ENCODE assay signal across 9 cellular contexts in genomic region chr11:46846510-46846830, GRCh38. TPM values are rescaled to one million over a fixed set of nuclear protein-coding genes. Genes with fewer than 3 reads are reported as not detected.
DNase-seq lines count a peak whose midpoint lies in the region; FAIRE-seq and TF ChIP-seq lines count a peak whose summit lies in the region.
"Had no signal": no experiment of that assay in that cellular context is flagged by ENCODE, and none has a peak within 500 bp of the region (broad histone marks: within the 10 kb centered on the region; RNA-seq: fewer than 3 reads in every experiment).

No MANE protein-coding gene starts in this region.

- H3K36me3 Mint-ChIP-seq in activated CD4-positive, alpha-beta T cell treated with anti-CD3 and anti-CD28 coated beads, Interleukin-2, amount 10 ng/mL, durations not matched to agents 7 days and 5 days (ENCODE audit: low read depth) = peaks cover 11% of the 10 kb centered on the region

- no peaks in the 10 kb centered on the region for H3K36me3 ChIP-seq in MM.1S (replicated peaks; ENCODE audit: insufficient read depth, low read length)
- H3K36me3 ChIP-seq in rectal smooth muscle tissue (ENCODE audit: control insufficient read depth, insufficient read depth, low read length) = no peaks in the 10 kb centered on the region
- peaks cover 0 to under 1% of the 10 kb centered on the region in 2 donors for H3K36me3 ChIP-seq in small intestine (ENCODE audit: control insufficient read depth in 2 of 2, insufficient read depth in 2 of 2, low read length in 2 of 2)

- no peaks in the 10 kb centered on the region for H3K9me2 ChIP-seq in MM.1S (replicated peaks; ENCODE audit: insufficient read depth, low read length)

- peak overlapping the region; percentile 90 for H3K4me3 Mint-ChIP-seq in activated CD4-positive, alpha-beta T cell treated with anti-CD3 and anti-CD28 coated beads, Interleukin-2, amount 10 ng/mL, durations not matched to agents 7 days and 5 days

- no peaks in the 10 kb centered on the region for H4K20me1 ChIP-seq in MM.1S (ENCODE audit: insufficient read depth, low read length)

- peak overlapping the region; percentile 98 for H3K27ac Mint-ChIP-seq in activated CD4-positive, alpha-beta T cell treated with anti-CD3 and anti-CD28 coated beads, Interleukin-2, amount 10 ng/mL, durations not matched to agents 7 days and 5 days

- H3K4me1 ChIP-seq in MM.1S (ENCODE audit: low read length) = peaks cover 5% of the 10 kb centered on the region
- peaks cover 6% of the 10 kb centered on the region for H3K4me1 ChIP-seq in rectal smooth muscle tissue (ENCODE audit: control insufficient read depth, insufficient read depth, low read length)
- H3K4me1 ChIP-seq in small intestine (ENCODE audit: control insufficient read depth in 2 of 2, insufficient read depth in 1 of 2, low read depth in 1 of 2, low read length in 1 of 2) = peaks cover 0 to 2% of the 10 kb centered on the region in 2 donors

- H3K9ac ChIP-seq in MM.1S (ENCODE audit: low read length) (peak overlapping the region; percentile 75; the same call in 1 of the 2 replicates), rectal smooth muscle tissue (ENCODE audit: low read length) (no peak overlapping the region)

- no peaks in the 10 kb centered on the region for H3K9me3 Mint-ChIP-seq in activated CD4-positive, alpha-beta T cell treated with anti-CD3 and anti-CD28 coated beads, Interleukin-2, amount 10 ng/mL, durations not matched to agents 7 days and 5 days

- no peaks in the 10 kb centered on the region for H3K27me3 Mint-ChIP-seq in activated CD4-positive, alpha-beta T cell treated with anti-CD3 and anti-CD28 coated beads, Interleukin-2, amount 10 ng/mL, durations not matched to agents 7 days and 5 days

- POLR2A ChIA-PET in activated CD4-positive, alpha-beta T cell treated with anti-CD3 and anti-CD28 coated beads, Interleukin-2, amount 10 ng/mL, durations not matched to agents 7 days and 5 days (lab: Charles Lee) = no interaction called here
- POLR2A ChIA-PET in GM10248 (lab: Yijun Ruan, JAX) = no interaction called here

- H3K27me3 ChIP-seq in MM.1S (replicated peaks; ENCODE audit: insufficient read depth, low read length) = no peaks in the 10 kb centered on the region
- no peaks in the 10 kb centered on the region for H3K27me3 ChIP-seq in rectal smooth muscle tissue (ENCODE audit: control insufficient read depth, insufficient read depth, low read length)
- no peaks in the 10 kb centered on the region for H3K27me3 ChIP-seq in small intestine (ENCODE audit: control insufficient read depth in 2 of 2, insufficient read depth in 2 of 2, low read length in 2 of 2)

- CTCF ChIA-PET in activated CD4-positive, alpha-beta T cell treated with anti-CD3 and anti-CD28 coated beads, Interleukin-2, amount 10 ng/mL, durations not matched to agents 7 days and 5 days (lab: Charles Lee) = interaction anchor here (0.5 to 1.4 kb wide), 3 partner anchors 10 to 670 kb away, joined by 3 to 5 read pairs (median 3); no protein-coding TSS in a partner anchor
- CTCF ChIA-PET in GM10248 (lab: Yijun Ruan, JAX) = interaction anchor here (1.3 kb wide), 1 partner anchor 20 kb away, joined by 3 read pairs; no protein-coding TSS in a partner anchor

- H3K4me1 Mint-ChIP-seq in activated CD4-positive, alpha-beta T cell treated with anti-CD3 and anti-CD28 coated beads, Interleukin-2, amount 10 ng/mL, durations not matched to agents 7 days and 5 days = peaks cover 41% of the 10 kb centered on the region

- DNase-seq in activated CD4-positive, alpha-beta T cell treated with anti-CD3 and anti-CD28 coated beads, Interleukin-2, amount 10 ng/mL, durations not matched to agents 7 days and 5 days = no peak
- no peak for DNase-seq in activated CD4-positive, alpha-beta T cell treated with anti-CD3 and anti-CD28 coated beads, Interleukin-2, amount 50 U/mL, for 48 hours
- DNase-seq in MM.1S (no peak), epithelial cell of esophagus (ENCODE audit: low read depth) (no peak), small intestine (no peak), GM10266 (ENCODE audit: extremely low spot score) (no peak), GM10248 (ENCODE audit: extremely low spot score) (no peak)

- TF ChIP-seq CTCF in MM.1S (IDR thresholded peaks at IDR 0.05; ENCODE audit: low read length) (no peak), epithelial cell of esophagus (IDR thresholded peaks at IDR 0.05; ENCODE audit: insufficient read depth, low read depth, low read length, missing control alignments) (no peak), GM10266 (IDR thresholded peaks at IDR 0.05; ENCODE audit: control insufficient read depth, insufficient read depth, low read depth, missing control alignments) (no peak), GM10248 (IDR thresholded peaks at IDR 0.05; ENCODE audit: control extremely low read depth, extremely low read depth, low read depth, missing control alignments) (no peak)

- peaks cover 43% of the 10 kb centered on the region for H3K79me2 ChIP-seq in MM.1S (ENCODE audit: low read length)

- FAIRE-seq in small intestine (lab: Jason Lieb, UNC) = no peak
- FAIRE-seq: endometrium had no signal

- peaks cover 5% of the 10 kb centered on the region; the same call in 1 of the 2 replicates for H3F3A ChIP-seq in MM.1S (ENCODE audit: insufficient read depth, low read length)

- peak overlapping the region; percentile 83 for H2AFZ ChIP-seq in MM.1S (ENCODE audit: low read length)

- no peak overlapping the region for H3K27ac ChIP-seq in MM.1S (ENCODE audit: low read length)
- no peak overlapping the region for H3K27ac ChIP-seq in rectal smooth muscle tissue (ENCODE audit: low read depth, low read length)
- no peak overlapping the region for H3K27ac ChIP-seq in small intestine (ENCODE audit: low read depth in 1 of 2, low read length in 1 of 2)

- no peaks in the 10 kb centered on the region for H3K9me3 ChIP-seq in MM.1S (replicated peaks; ENCODE audit: insufficient read depth, low read length)
- no peaks in the 10 kb centered on the region for H3K9me3 ChIP-seq in small intestine (ENCODE audit: control insufficient read depth, low read depth)

- H3K4me2 ChIP-seq in MM.1S (ENCODE audit: low read depth, low read length) = peak overlapping the region; percentile 73

- peak overlapping the region; percentile 74 for H3K4me3 ChIP-seq in MM.1S (ENCODE audit: low read length)
- H3K4me3 ChIP-seq in epithelial cell of esophagus (ENCODE audit: low read length) = peak overlapping the region; percentile 83
- peak overlapping the region; percentile 88 for H3K4me3 ChIP-seq in rectal smooth muscle tissue (ENCODE audit: low read length)
- H3K4me3 ChIP-seq in small intestine (ENCODE audit: low read depth in 1 of 2, low read length in 2 of 2) = peak overlapping the region in 1 of 2 donors; percentile 91

- WGBS in small intestine, 3 donors = 3 to 5% (median 5%) methylated on average over 6 of the region's 6 CpGs

RNA-seq across cellular contexts. Expression of gene CKAP5, which starts 0.4 kb away (rescaled TPM):
- total RNA-seq in activated CD4-positive, alpha-beta T cell treated with anti-CD3 and anti-CD28 coated beads, Interleukin-2, amount 10 ng/mL, durations not matched to agents 7 days and 5 days = 100 to 1,000 TPM; 171 to 189 TPM
- polyA plus RNA-seq in small intestine = 10 to 100 TPM in 1 of 3 donors, 1 to 10 TPM in 2; 6.2 to 25.8 (median 9.8) TPM
